24 cellular contexts compared by ENCODE assay signal in genomic region chr11:96396637-96397036, GRCh38.
"Had no signal": no experiment of that assay in that cellular context is flagged by ENCODE, and none has a peak within 500 bp of the region (broad histone marks: within the 10 kb centered on the region; RNA-seq: fewer than 3 reads in every experiment).

No MANE protein-coding gene starts in this region.

- H3K9me3 ChIP-seq: gastrocnemius medialis, left ventricle myocardium inferior, lower lobe of right lung, ovary, right atrium auricular region, sigmoid colon, testis, tibial nerve had no signal

- H3K4me2 ChIP-seq: neural progenitor cell had no signal

- ATAC-seq: esophagus mucosa; gastrocnemius medialis; left cardiac atrium; lower lobe of right lung; natural killer cell treated with Interleukin-12 subunit alpha and Interleukin-12 subunit beta and Interleukin-15 and Interleukin-18, amount 100 ng/mL, for 72 hours; stimulated activated naive B cell treated with anti-CD40 and anti-IgM and Interleukin-4, amounts not matched to agents 10 μg/mL and 1 μg/mL and 100 μg/mL, for 72 hours; stimulated activated naive CD8-positive, alpha-beta T cell treated with anti-CD3 and anti-CD28 coated beads, Interleukin-15, amount 100 ng/mL, for 72 hours had no signal

- H3K27ac Mint-ChIP-seq: endodermal cell; memory B cell; mesothelial cell of epicardium; natural killer cell treated with Interleukin-12 subunit alpha and Interleukin-12 subunit beta and Interleukin-15 and Interleukin-18, amount 100 ng/mL, for 72 hours; neural progenitor cell; stimulated activated naive B cell treated with anti-CD40 and anti-IgM and Interleukin-4, amounts not matched to agents 10 μg/mL and 1 μg/mL and 100 μg/mL, for 72 hours had no signal

- DNase-seq: effector CD4-positive, alpha-beta T cell; endodermal cell; gastrocnemius medialis; kidney; left cardiac atrium; left ventricle myocardium inferior; lower lobe of right lung; nucleus accumbens; ovary; sigmoid colon; stimulated activated CD4-positive, alpha-beta T cell treated with anti-CD3 and anti-CD28 coated beads, Interleukin-2, amount 100 ng/mL, for 24 hours; stimulated activated CD4-positive, alpha-beta T cell treated with anti-CD3 and anti-CD28 coated beads, Interleukin-4, amount 100 ng/mL, for 4 hours; stimulated activated naive B cell treated with anti-CD40 and anti-IgM and Interleukin-4, amounts not matched to agents 10 μg/mL and 1 μg/mL and 100 μg/mL, for 72 hours; stimulated activated naive CD8-positive, alpha-beta T cell treated with anti-CD3 and anti-CD28 coated beads, Interleukin-15, amount 100 ng/mL, for 72 hours; testis had no signal

- H3K36me3 ChIP-seq: gastrocnemius medialis, left ventricle myocardium inferior, lower lobe of right lung, neural progenitor cell, ovary, right atrium auricular region, sigmoid colon, tibial nerve had no signal

- H3K9me3 Mint-ChIP-seq: memory B cell; natural killer cell treated with Interleukin-12 subunit alpha and Interleukin-12 subunit beta and Interleukin-15 and Interleukin-18, amount 100 ng/mL, for 72 hours; neural progenitor cell; stimulated activated naive B cell treated with anti-CD40 and anti-IgM and Interleukin-4, amounts not matched to agents 10 μg/mL and 1 μg/mL and 100 μg/mL, for 72 hours; stimulated activated naive CD8-positive, alpha-beta T cell treated with anti-CD3 and anti-CD28 coated beads, Interleukin-15, amount 100 ng/mL, for 72 hours had no signal

- H3K27me3 ChIP-seq: gastrocnemius medialis, neural progenitor cell, ovary, right atrium auricular region, sigmoid colon, testis, tibial nerve had no signal

- H3K4me1 Mint-ChIP-seq: memory B cell, neural progenitor cell had no signal

- H3K4me1 ChIP-seq: gastrocnemius medialis, left ventricle myocardium inferior, lower lobe of right lung, neural progenitor cell, right atrium auricular region, testis had no signal

- H3K27me3 Mint-ChIP-seq: memory B cell; stimulated activated naive B cell treated with anti-CD40 and anti-IgM and Interleukin-4, amounts not matched to agents 10 μg/mL and 1 μg/mL and 100 μg/mL, for 72 hours; stimulated activated naive CD8-positive, alpha-beta T cell treated with anti-CD3 and anti-CD28 coated beads, Interleukin-15, amount 100 ng/mL, for 72 hours had no signal

- H3K36me3 Mint-ChIP-seq: memory B cell; natural killer cell treated with Interleukin-12 subunit alpha and Interleukin-12 subunit beta and Interleukin-15 and Interleukin-18, amount 100 ng/mL, for 72 hours had no signal

- H3K4me3 ChIP-seq: coronary artery, gastrocnemius medialis, left ventricle myocardium inferior, lower lobe of right lung, neural progenitor cell, ovary, right atrium auricular region, sigmoid colon, skin epidermis, testis, tibial nerve had no signal

- H3K27ac ChIP-seq: coronary artery, gastrocnemius medialis, left ventricle myocardium inferior, lower lobe of right lung, neural progenitor cell, ovary, right atrium auricular region, sigmoid colon, skin epidermis, testis, tibial nerve had no signal

- H3K4me3 Mint-ChIP-seq: endodermal cell; memory B cell; mesothelial cell of epicardium; natural killer cell treated with Interleukin-12 subunit alpha and Interleukin-12 subunit beta and Interleukin-15 and Interleukin-18, amount 100 ng/mL, for 72 hours; neural progenitor cell; stimulated activated naive B cell treated with anti-CD40 and anti-IgM and Interleukin-4, amounts not matched to agents 10 μg/mL and 1 μg/mL and 100 μg/mL, for 72 hours; stimulated activated naive CD8-positive, alpha-beta T cell treated with anti-CD3 and anti-CD28 coated beads, Interleukin-15, amount 100 ng/mL, for 72 hours had no signal

- H3K9ac ChIP-seq: neural progenitor cell had no signal
